20 cellular contexts compared by ENCODE assay signal in genomic region chr12:113289361-113289760, GRCh38.
"Had no signal": no experiment of that assay in that cellular context is flagged by ENCODE, and none has a peak within 500 bp of the region (broad histone marks: within the 10 kb centered on the region; RNA-seq: fewer than 3 reads in every experiment).

No MANE protein-coding gene starts in this region.

- H3K4me3 Mint-ChIP-seq: activated CD4-positive, alpha-beta T cell treated with anti-CD3 and anti-CD28 coated beads, Interleukin-2, amount 10 ng/mL, durations not matched to agents 7 days and 5 days; brain; naive thymus-derived CD8-positive, alpha-beta T cell; T-cell had no signal

- H3K27ac ChIP-seq: ovary, prostate gland, stomach, suprapubic skin, WERI-Rb-1 had no signal

- ATAC-seq: left lobe of liver; naive thymus-derived CD8-positive, alpha-beta T cell; T-cell had no signal

- H3K4me1 Mint-ChIP-seq: activated CD4-positive, alpha-beta T cell treated with anti-CD3 and anti-CD28 coated beads, Interleukin-2, amount 10 ng/mL, durations not matched to agents 7 days and 5 days; brain; T-cell had no signal

- H3K4me3 ChIP-seq: ovary, prostate gland, stomach, suprapubic skin, tibial nerve had no signal

- H3K9me3 ChIP-seq: ovary, prostate gland, stomach, suprapubic skin, tibial nerve had no signal

- H3K27me3 Mint-ChIP-seq: activated CD4-positive, alpha-beta T cell treated with anti-CD3 and anti-CD28 coated beads, Interleukin-2, amount 10 ng/mL, durations not matched to agents 7 days and 5 days; brain; naive thymus-derived CD8-positive, alpha-beta T cell; T-cell had no signal

- H3K36me3 ChIP-seq: ovary, WERI-Rb-1 had no signal

- H3K9me3 Mint-ChIP-seq: activated CD4-positive, alpha-beta T cell treated with anti-CD3 and anti-CD28 coated beads, Interleukin-2, amount 10 ng/mL, durations not matched to agents 7 days and 5 days; brain; naive thymus-derived CD8-positive, alpha-beta T cell; T-cell had no signal

- H3K27ac Mint-ChIP-seq: brain had no signal

- DNase-seq: activated CD4-positive, alpha-beta T cell treated with anti-CD3 and anti-CD28 coated beads, Interleukin-2, amount 10 ng/mL, durations not matched to agents 7 days and 5 days; activated CD4-positive, CD25-positive, alpha-beta regulatory T cell treated with anti-CD3 and anti-CD28 coated beads, Interleukin-2, amount 50 U/mL, for 72 hours; activated CD8-positive, alpha-beta memory T cell treated with anti-CD3 and anti-CD28 coated beads, Interleukin-2, amount 50 U/mL, for 4 hours; activated gamma-delta T cell; aorta; caudate nucleus; dermis blood vessel endothelial cell; effector CD8-positive, alpha-beta T cell; foreskin melanocyte; naive thymus-derived CD8-positive, alpha-beta T cell; ovary; stimulated activated CD4-positive, alpha-beta T cell treated with anti-CD3 and anti-CD28 coated beads, Interleukin-4, amount 100 ng/mL, for 4 hours; stomach; T-cell; WERI-Rb-1 had no signal

- H3K27me3 ChIP-seq: ovary, stomach, suprapubic skin, tibial nerve had no signal

- H3K4me1 ChIP-seq: prostate gland, stomach, suprapubic skin had no signal
